Comparison of ENCODE assay signal across 8 cellular contexts in genomic region chr7:105876091-105876963, GRCh38. TPM values are rescaled to one million over a fixed set of nuclear protein-coding genes. Genes with fewer than 3 reads are reported as not detected.
DNase-seq lines count a peak whose midpoint lies in the region; FAIRE-seq and TF ChIP-seq lines count a peak whose summit lies in the region.

Gene ATXN7L1, minus strand, starts transcription at chr7:105876599. Its CDS starts 41 bp downstream, at chr7:105876558.

- peak within 1 kb of the TSS; percentile 82 for H3K4me3 ChIP-seq in AG04450 (ENCODE audit: low read depth, low read length)
- peak within 1 kb of the TSS; percentile 63 to 87 (median 81) for H3K4me3 ChIP-seq in liver (ENCODE audit: low read depth in 1 of 3, low read length in 3 of 3)

- H3K27ac ChIP-seq in AG04450 (ENCODE audit: low read depth, low read length) (peak within 1 kb of the TSS; percentile 95), liver (ENCODE audit: low read depth in 1 of 2, low read length in 2 of 2) (peak within 1 kb of the TSS; percentile 54 to 68)

- WGBS in liver = under 1% methylated on average over 77 of the region's 77 CpGs

- peak within 1 kb of the TSS; percentile 79 to 81 for H3K9ac ChIP-seq in liver (ENCODE audit: low read depth in 1 of 2, low read length in 2 of 2)

- no peak for FAIRE-seq in GM19239 (lab: Jason Lieb, UNC)

- peak; percentile 94 for DNase-seq in AG04450 (ENCODE audit: low read depth, low spot score)
- DNase-seq in GM19239 (ENCODE audit: insufficient read length, low spot score) = peak; percentile 81
- DNase-seq in HK-2 (ENCODE audit: unreplicated experiment) = peak; percentile 92
- peak; percentile 98 for DNase-seq in NCI-H82 (lab: John Stamatoyannopoulos, UW)
- DNase-seq in activated CD4-positive, alpha-beta T cell treated with anti-CD3 and anti-CD28 coated beads, Interleukin-2, amount 50 U/mL, for 4 hours = peak; percentile 89 to 92
- DNase-seq in dermis microvascular lymphatic vessel endothelial cell (ENCODE audit: low read depth in 2 of 2) = peak; percentile 84 to 98
- DNase-seq in stimulated activated CD4-positive, alpha-beta T cell treated with anti-CD3 and anti-CD28 coated beads, Interleukin-2, amount 100 ng/mL, for 48 hours = peak; percentile 90 to 91

- peaks cover 0 to 2% (median under 1%) of the 10 kb centered on the region in 4 donors for H3K36me3 ChIP-seq in liver (ENCODE audit: control insufficient read depth in 4 of 4, insufficient read depth in 3 of 4, low read depth in 1 of 4, low read length in 3 of 4)

- TF ChIP-seq RAD21 in liver (IDR thresholded peaks at IDR 0.05) = peak in 1 of 2 donors; percentile 53

- peaks cover 5 to 35% (median 18%) of the 10 kb centered on the region in 4 donors for H3K4me1 ChIP-seq in liver (ENCODE audit: control insufficient read depth in 4 of 4, insufficient read depth in 4 of 4, low read length in 3 of 4)

- POLR2A ChIA-PET in AG04450 (lab: Yijun Ruan, JAX) = interaction anchor here (0.9 to 1.1 kb wide), 2 partner anchors 77 to 100 kb away, joined by 3 to 4 read pairs; no protein-coding TSS in a partner anchor

- H3K27me3 ChIP-seq in AG04450 (ENCODE audit: control insufficient read depth, insufficient read depth, low read length) = no peaks in the 10 kb centered on the region
- no peaks in the 10 kb centered on the region for H3K27me3 ChIP-seq in liver (ENCODE audit: control insufficient read depth in 4 of 4, insufficient read depth in 4 of 4, low read length in 3 of 4)

- CTCF ChIA-PET in AG04450 (lab: Charles Lee) = interaction anchor here (0.9 to 2.4 kb wide), 12 partner anchors 10 to 219 kb away, joined by 3 to 17 read pairs (median 4); no protein-coding TSS in a partner anchor

- H3K9me3 ChIP-seq in AG04450 (ENCODE audit: control insufficient read depth, insufficient read depth, low read length) = no peaks in the 10 kb centered on the region; the same call in 1 of the 2 replicates
- H3K9me3 ChIP-seq in liver (ENCODE audit: control insufficient read depth in 4 of 4, low read length in 3 of 4) = no peaks in the 10 kb centered on the region

- TF ChIP-seq CTCF in AG04450 (IDR thresholded peaks at IDR 0.05; ENCODE audit: low read depth, low read length) (peak; percentile 34; the same call in 1 of the 2 replicates), liver (IDR thresholded peaks at IDR 0.05; ENCODE audit: low read depth, low read length, missing input control) (peak; percentile 76)

TF ChIP-seq in liver, 16 proteins besides CTCF, POLR2A, EP300 and RAD21:
- TF ChIP-seq YY1 (IDR thresholded peaks at IDR 0.05) (peak; percentile 97), FOXA1 (IDR thresholded peaks at IDR 0.05) (no peak), ATF3 (IDR thresholded peaks at IDR 0.05) (peak; percentile 31), REST (IDR thresholded peaks at IDR 0.05) (peak; percentile 66), GABPA (IDR thresholded peaks at IDR 0.05 in 1 of 2, conservative IDR thresholded peaks at IDR 0.05 in 1 of 2) (no peak), HNF4A (conservative IDR thresholded peaks at IDR 0.05) (peak; percentile 3 to 36), SP1 (IDR thresholded peaks at IDR 0.05) (peak; percentile 30), TAF1 (conservative IDR thresholded peaks at IDR 0.05) (peak; percentile 33), NR2F2 (IDR thresholded peaks at IDR 0.05) (no peak)

RNA-seq across cellular contexts. Expression of gene ATXN7L1, which starts in this region (rescaled TPM):
- polyA plus RNA-seq in AG04450 (2011; rRNA removed) (5.0 and 5.5 TPM in 2 replicates), liver (1 to 10 TPM; 4.6 to 7.4 TPM)
- 9.9 and 10.3 TPM in 2 replicates for polyA minus RNA-seq in AG04450 (2011; rRNA and poly(A)+ RNA removed)
- total RNA-seq in dermis microvascular lymphatic vessel endothelial cell (3.5 and 4.0 TPM in 2 replicates), liver (1 to 10 TPM; 2.1 to 5.9 TPM)

Comparison
In these comparisons a context has a peak if more than half of its experiments do, and no peak if none do; other contexts are left out.
1. Peak in every context shown above with its lines: DNase-seq, H3K4me3 ChIP-seq and H3K27ac ChIP-seq.